In genomic region chr5:102545175-102545574, GRCh38 we compare ENCODE assay signal across 8 cellular contexts. TPM values are rescaled to one million over a fixed set of nuclear protein-coding genes. Genes with fewer than 3 reads are reported as not detected.
DNase-seq lines count a peak whose midpoint lies in the region; ATAC-seq and TF ChIP-seq lines count a peak whose summit lies in the region.

No MANE protein-coding gene starts in this region.

- no peak overlapping the region for H3K4me3 ChIP-seq in CD8-positive, alpha-beta T cell (ENCODE audit: low read depth, low read length)

- H3K27ac ChIP-seq in CD8-positive, alpha-beta T cell (ENCODE audit: low read depth, low read length) = no peak overlapping the region

- H3K4me1 Mint-ChIP-seq in naive thymus-derived CD8-positive, alpha-beta T cell = peaks cover 0 to 5% (median 0%) of the 10 kb centered on the region in 4 donors
- H3K4me1 Mint-ChIP-seq in CD8-positive, alpha-beta T cell (ENCODE audit: low read depth) = no peaks in the 10 kb centered on the region

- no peak overlapping the region for H3K27ac Mint-ChIP-seq in naive thymus-derived CD8-positive, alpha-beta T cell
- H3K27ac Mint-ChIP-seq in CD8-positive, alpha-beta T cell = no peak overlapping the region

- H3K27me3 ChIP-seq in CD8-positive, alpha-beta T cell (ENCODE audit: insufficient read depth, low read length) = no peaks in the 10 kb centered on the region

- intact Hi-C loops in CD8-positive, alpha-beta T cell (cut with DNase I, micrococcal nuclease) = loop anchor here in 1 of 2 experiments (5.0 kb wide), 1 partner anchor 1193 kb away; no protein-coding TSS in a partner anchor

- no peak overlapping the region for H3K4me3 Mint-ChIP-seq in naive thymus-derived CD8-positive, alpha-beta T cell
- H3K4me3 Mint-ChIP-seq in CD8-positive, alpha-beta T cell = no peak overlapping the region

- no peaks in the 10 kb centered on the region for H3K36me3 ChIP-seq in CD8-positive, alpha-beta T cell (ENCODE audit: insufficient read depth, low read length)

- H3K9me3 ChIP-seq in CD8-positive, alpha-beta T cell (ENCODE audit: low read length) = no peaks in the 10 kb centered on the region

- H3K9me3 Mint-ChIP-seq in naive thymus-derived CD8-positive, alpha-beta T cell = peaks cover 0 to 6% (median 2%) of the 10 kb centered on the region in 9 donors
- peaks cover 5% of the 10 kb centered on the region for H3K9me3 Mint-ChIP-seq in CD8-positive, alpha-beta T cell

- DNase-seq in OCI-M1 (lab: John Stamatoyannopoulos, UW) (peak; percentile 25), left lobe of liver (ENCODE audit: low spot score) (no peak), NCI-H2196 (lab: John Stamatoyannopoulos, UW; ENCODE audit: unreplicated experiment) (no peak), activated gamma-delta T cell (lab: John Stamatoyannopoulos, UW) (no peak)
- no peak for DNase-seq in naive thymus-derived CD8-positive, alpha-beta T cell
- no peak for DNase-seq in CD8-positive, alpha-beta T cell

- no peak for TF ChIP-seq CTCF in CD8-positive, alpha-beta T cell (IDR thresholded peaks at IDR 0.05)

- peaks cover 0 to 1% (median 0%) of the 10 kb centered on the region in 5 donors for H3K27me3 Mint-ChIP-seq in naive thymus-derived CD8-positive, alpha-beta T cell
- no peaks in the 10 kb centered on the region for H3K27me3 Mint-ChIP-seq in CD8-positive, alpha-beta T cell (ENCODE audit: low read depth)

- POLR2A ChIA-PET in naive thymus-derived CD8-positive, alpha-beta T cell (lab: Charles Lee) = no interaction called here
- POLR2A ChIA-PET in CD8-positive, alpha-beta T cell (lab: Charles Lee) = no interaction called here

- CTCF ChIA-PET in CD8-positive, alpha-beta T cell (lab: Charles Lee) = no interaction called here

- no peaks in the 10 kb centered on the region for H3K36me3 Mint-ChIP-seq in naive thymus-derived CD8-positive, alpha-beta T cell
- H3K36me3 Mint-ChIP-seq in CD8-positive, alpha-beta T cell = no peaks in the 10 kb centered on the region

- no peaks in the 10 kb centered on the region for H3K4me1 ChIP-seq in CD8-positive, alpha-beta T cell (ENCODE audit: insufficient read depth, low read length)

- ATAC-seq in GM18861 (IDR thresholded peaks at IDR 0.05; ENCODE audit: unreplicated experiment) = peak; percentile 90
- peak; percentile 67 for ATAC-seq in HG02798 (IDR thresholded peaks at IDR 0.05; ENCODE audit: poor library complexity, unreplicated experiment)
- peak; percentile 76 for ATAC-seq in left lobe of liver
- ATAC-seq in naive thymus-derived CD8-positive, alpha-beta T cell = no peak
- ATAC-seq in CD8-positive, alpha-beta T cell = no peak

RNA-seq across cellular contexts. Expression of gene SLCO6A1, which starts 46.4 kb away (rescaled TPM):
- not detected for total RNA-seq in left lobe of liver
- total RNA-seq in naive thymus-derived CD8-positive, alpha-beta T cell = not detected
- not detected for polyA plus RNA-seq in naive thymus-derived CD8-positive, alpha-beta T cell
- total RNA-seq in CD8-positive, alpha-beta T cell = not detected

Comparison
In these comparisons a context has a peak if more than half of its experiments do, and no peak if none do; other contexts are left out.
1. ATAC-seq: peak in GM18861 (single experiment), HG02798 (single experiment) and left lobe of liver (single experiment); none in naive thymus-derived CD8-positive, alpha-beta T cell (0 of 2) and CD8-positive, alpha-beta T cell (single experiment).